ENCODE assay signal across 16 cellular contexts in genomic region chr16:51440096-51440495, GRCh38.
DNase-seq lines count a peak whose midpoint lies in the region; ATAC-seq, FAIRE-seq and TF ChIP-seq lines count a peak whose summit lies in the region.
"Had no signal": no experiment of that assay in that cellular context is flagged by ENCODE, and none has a peak within 500 bp of the region (broad histone marks: within the 10 kb centered on the region; RNA-seq: fewer than 3 reads in every experiment).

No MANE protein-coding gene starts in this region.

- H3K79me2 ChIP-seq in H1 (ENCODE audit: control insufficient read depth in 1 of 2, insufficient read depth in 2 of 2, low read length in 2 of 2) (no peaks in the 10 kb centered on the region), OCI-LY7 (ENCODE audit: insufficient read depth, low read depth, low read length) (no peaks in the 10 kb centered on the region)

- no peak for ATAC-seq in HG02642 (IDR thresholded peaks at IDR 0.05; ENCODE audit: poor library complexity, unreplicated experiment)
- no peak for ATAC-seq in GM18873 (IDR thresholded peaks at IDR 0.05; ENCODE audit: low FRiP score, unreplicated experiment)
- ATAC-seq: PC-3, right lobe of liver, SK-N-SH treated with all-trans-retinoic acid at 6 μM for 48 hours had no signal

- no peaks in the 10 kb centered on the region for H3K27me3 ChIP-seq in H1 (replicated peaks in 1 of 4; ENCODE audit: control insufficient read depth in 3 of 4, extremely low read depth in 1 of 4, insufficient read depth in 3 of 4, low read length in 3 of 4)
- H3K27me3 ChIP-seq: right lobe of liver had no signal

- no peak overlapping the region for H3K9ac ChIP-seq in H1 (replicated peaks in 1 of 4; ENCODE audit: extremely low read depth in 1 of 4, low read depth in 3 of 4, low read length in 3 of 4)

- WGBS in H1 (ENCODE audit: extremely low coverage in 1 of 2, insufficient coverage in 1 of 2, insufficient read length in 1 of 2, insufficient replicate concordance in 2 of 2, low coverage in 1 of 2, low lambda C conversion rate in 2 of 2, missing lambda C conversion rate in 1 of 2), 2 experiments, result 85% methylated on average over 7 of the region's 7 CpGs; no CpG with 5 or more reads in 1 of the 2 experiments

- H3K4me2 ChIP-seq in H1 (ENCODE audit: insufficient read depth in 1 of 2, low read depth in 2 of 2, low read length in 2 of 2) (peak overlapping the region; percentile 60 to 76; a peak in 3 of 4 replicates), OCI-LY7 (ENCODE audit: low read length) (no peak overlapping the region)

- no peak for TF ChIP-seq RAD21 in H1 (IDR thresholded peaks at IDR 0.05 in 1 of 2, conservative IDR thresholded peaks at IDR 0.05 in 1 of 2; ENCODE audit: low read depth in 2 of 2, low read length in 2 of 2)

- peaks cover 6% of the 10 kb centered on the region; the same call in 1 of the 2 replicates for H3K23me2 ChIP-seq in H1 (ENCODE audit: low read depth, low read length)

- peaks cover 3 to 19% (median 9%) of the 10 kb centered on the region in 4 experiments; a peak in 5 of 7 replicates for H3K4me1 ChIP-seq in H1 (replicated peaks in 1 of 4; ENCODE audit: control insufficient read depth in 3 of 4, insufficient read depth in 4 of 4, low read length in 3 of 4)
- H3K4me1 ChIP-seq in OCI-LY7 (ENCODE audit: insufficient read depth, low read length, poor library complexity, severe bottlenecking), result no peaks in the 10 kb centered on the region
- H3K4me1 ChIP-seq: esophagus squamous epithelium had no signal

- no peak overlapping the region for H2BK15ac ChIP-seq in H1 (ENCODE audit: low read length)

- no peak overlapping the region for H2BK20ac ChIP-seq in H1 (ENCODE audit: low read length)

- intact Hi-C loops in OCI-LY7 (cut with micrococcal nuclease; ENCODE audit: unreplicated experiment), result no loop called here

- no peak overlapping the region for H2AK5ac ChIP-seq in H1 (ENCODE audit: low read depth, low read length)

- H3K9me3 Mint-ChIP-seq in neural crest cell, result no peaks in the 10 kb centered on the region

- H3K56ac ChIP-seq in H1 (replicated peaks; ENCODE audit: insufficient read length, low read depth, low read length), result peak overlapping the region; percentile 2

- no peaks in the 10 kb centered on the region for H3K36me3 Mint-ChIP-seq in neural crest cell (ENCODE audit: low read depth)

- H4K8ac ChIP-seq in H1 (ENCODE audit: extremely low read depth, insufficient read depth, low read length), result no peak overlapping the region

- H4K91ac ChIP-seq in H1 (replicated peaks; ENCODE audit: insufficient read length, low read length), result peak overlapping the region; percentile 49

- FAIRE-seq in H1 (lab: Jason Lieb, UNC), result peak; percentile 36

- H3K27ac Mint-ChIP-seq in neural crest cell (ENCODE audit: unreplicated experiment), result peak overlapping the region; percentile 59

- TF ChIP-seq POLR2A in H1 (IDR thresholded peaks at IDR 0.05; ENCODE audit: control extremely low read depth in 1 of 2, low read depth in 2 of 2, low read length in 2 of 2), result no peak

- TF ChIP-seq CTCF in H1 (IDR thresholded peaks at IDR 0.05; ENCODE audit: control extremely low read depth in 1 of 3, insufficient read depth in 1 of 3, low read depth in 1 of 3, low read length in 3 of 3) (no peak), neural crest cell (conservative IDR thresholded peaks at IDR 0.05) (no peak), OCI-LY7 (conservative IDR thresholded peaks at IDR 0.05; ENCODE audit: low read length) (no peak)

- peak overlapping the region in 1 of 4 experiments; percentile 52; a peak in 2 of 8 replicates for H3K4me3 ChIP-seq in H1 (ENCODE audit: extremely low read depth in 1 of 4, insufficient read depth in 2 of 4, low read depth in 3 of 4, low read length in 4 of 4)
- H3K4me3 ChIP-seq in OCI-LY7 (ENCODE audit: low read depth, low read length, poor library complexity, severe bottlenecking), result no peak overlapping the region
- H3K4me3 ChIP-seq: esophagus squamous epithelium, right lobe of liver, tibial nerve had no signal

- H3K27ac ChIP-seq in H1 (ENCODE audit: low read depth, low read length) (no peak overlapping the region), OCI-LY7 (ENCODE audit: low read depth, low read length, poor library complexity, severe bottlenecking) (no peak overlapping the region)
- H3K27ac ChIP-seq: esophagus squamous epithelium, right lobe of liver, tibial nerve had no signal

- peak overlapping the region; percentile 72 for H3K4me3 Mint-ChIP-seq in neural crest cell

- POLR2A ChIA-PET in H1 (lab: Charles Lee; ENCODE audit: partially characterized antibody), result no interaction called here
- POLR2A ChIA-PET in OCI-LY7 (lab: Charles Lee), result interaction anchor here (0.7 to 1.8 kb wide), 2 partner anchors 12 to 272 kb away, joined by 4 read pairs; no protein-coding TSS in a partner anchor

- H3K9me2 ChIP-seq in OCI-LY7 (ENCODE audit: insufficient read depth, low read length), result no peaks in the 10 kb centered on the region

- no peaks in the 10 kb centered on the region for H3K36me3 ChIP-seq in H1 (ENCODE audit: control insufficient read depth in 2 of 4, insufficient read depth in 4 of 4, low read length in 3 of 4)
- no peaks in the 10 kb centered on the region for H3K36me3 ChIP-seq in OCI-LY7 (ENCODE audit: insufficient read depth, low read length)
- H3K36me3 ChIP-seq: esophagus squamous epithelium, right lobe of liver, tibial nerve had no signal

- H3K9me3 ChIP-seq in H1 (ENCODE audit: insufficient read depth in 2 of 2, low read depth in 1 of 2, low read length in 1 of 2), result no peaks in the 10 kb centered on the region
- no peaks in the 10 kb centered on the region for H3K9me3 ChIP-seq in OCI-LY7 (ENCODE audit: low read length)
- H3K9me3 ChIP-seq: esophagus squamous epithelium, right lobe of liver, tibial nerve had no signal

- BruUV-seq in OCI-LY7 (replicated peaks; lab: Mats Ljungman, UMichigan), result no TSS peak

- H4K20me1 ChIP-seq in H1 (replicated peaks in 1 of 2; ENCODE audit: control insufficient read depth in 1 of 2, insufficient read depth in 2 of 2, low read length in 2 of 2) (no peaks in the 10 kb centered on the region), OCI-LY7 (ENCODE audit: insufficient read depth, low read length) (no peaks in the 10 kb centered on the region)

- DNase-seq in DMS 273 (lab: John Stamatoyannopoulos, UW; ENCODE audit: unreplicated experiment), result peak; percentile 76
- DNase-seq in NCI-H1694 treated with DMSO at 0.1 percent for 48 hours (lab: John Stamatoyannopoulos, UW), result peak; percentile 31
- DNase-seq in H1 (ENCODE audit: low read depth in 1 of 2, low spot score in 2 of 2), result no peak
- no peak for DNase-seq in neural crest cell (ENCODE audit: low read depth, low spot score)
- DNase-seq in OCI-LY7 (ENCODE audit: low spot score), result no peak
- no peak for DNase-seq in GM19240 (ENCODE audit: insufficient read length, low spot score)
- DNase-seq: activated effector memory CD4-positive, alpha-beta T cell treated with anti-CD3 and anti-CD28 coated beads, Interleukin-2, amount 50 U/mL, for 16 hours; aorta; esophagus squamous epithelium; NCI-H446; PC-3; right lobe of liver had no signal

- H3K4ac ChIP-seq in H1 (replicated peaks; ENCODE audit: insufficient read length, low read depth, low read length), result no peak overlapping the region

- H2BK5ac ChIP-seq in H1 (ENCODE audit: low read depth, low read length), result no peak overlapping the region; the same call in 1 of the 2 replicates

- H2BK120ac ChIP-seq in H1 (replicated peaks; ENCODE audit: low read depth, low read length), result peak overlapping the region; percentile 77

- peak overlapping the region; percentile 18 for H4K5ac ChIP-seq in H1 (ENCODE audit: insufficient read length, low read depth, low read length)

- TF ChIP-seq EP300 in H1 (IDR thresholded peaks at IDR 0.05; ENCODE audit: borderline replicate concordance in 1 of 2, low read depth in 2 of 2, low read length in 2 of 2), result no peak

- H3K14ac ChIP-seq in H1 (ENCODE audit: insufficient read length), result no peak overlapping the region

- peak overlapping the region; percentile 56; the same call in 1 of the 2 replicates for H3K18ac ChIP-seq in H1 (ENCODE audit: extremely low read depth, low read length)

- H3K79me1 ChIP-seq in H1 (ENCODE audit: low read depth, low read length), result no peaks in the 10 kb centered on the region

- H2BK12ac ChIP-seq in H1 (ENCODE audit: low read depth, low read length), result peak overlapping the region; percentile 29; the same call in 1 of the 2 replicates

- H3K4me1 Mint-ChIP-seq in neural crest cell, result peaks cover 70% of the 10 kb centered on the region

- CTCF ChIA-PET in H1 (lab: Charles Lee; ENCODE audit: partially characterized antibody) (no interaction called here), OCI-LY7 (lab: Charles Lee; ENCODE audit: unreplicated experiment) (no interaction called here)

- no peaks in the 10 kb centered on the region for H3K27me3 Mint-ChIP-seq in neural crest cell (ENCODE audit: low read depth)

- no peak overlapping the region for H3K23ac ChIP-seq in H1 (ENCODE audit: insufficient read length)

- peak overlapping the region; percentile 70; the same call in 1 of the 2 replicates for H2AFZ ChIP-seq in H1 (ENCODE audit: low read length)
- no peak overlapping the region for H2AFZ ChIP-seq in OCI-LY7 (ENCODE audit: low read length)

TF ChIP-seq in H1, 55 proteins besides CTCF, POLR2A, EP300 and RAD21 (continues in another document):
- TF ChIP-seq BCL11A (IDR thresholded peaks at IDR 0.05; ENCODE audit: low read depth in 2 of 2, low read length in 2 of 2) (no peak), FOSL1 (IDR thresholded peaks at IDR 0.05; ENCODE audit: insufficient read depth, low read depth, low read length) (no peak), SRF (IDR thresholded peaks at IDR 0.05; ENCODE audit: low read depth, low read length) (no peak), YY1 (IDR thresholded peaks at IDR 0.05; ENCODE audit: low read depth, low read length) (no peak), SAP30 (IDR thresholded peaks at IDR 0.05; ENCODE audit: insufficient read depth, insufficient replicate concordance, low read length) (no peak), SIN3A (conservative IDR thresholded peaks at IDR 0.05 in 1 of 2, IDR thresholded peaks at IDR 0.05 in 1 of 2; ENCODE audit: low read depth in 1 of 2, low read length in 2 of 2) (no peak), TEAD4 (IDR thresholded peaks at IDR 0.05; ENCODE audit: low read depth, low read length) (no peak), TCF12 (IDR thresholded peaks at IDR 0.05; ENCODE audit: low read depth, low read length) (no peak), PHF8 (conservative IDR thresholded peaks at IDR 0.05; ENCODE audit: low read depth, low read length) (no peak), RNF2 (IDR thresholded peaks at IDR 0.05; ENCODE audit: borderline replicate concordance, low read depth, low read length, missing control alignments, poor library complexity, severe bottlenecking) (no peak), TAF7 (optimal IDR thresholded peaks at IDR 0.05; ENCODE audit: borderline replicate concordance, low read depth, low read length) (no peak), NANOG (IDR thresholded peaks at IDR 0.05; ENCODE audit: insufficient read depth, low read depth, low read length, poor library complexity, severe bottlenecking) (no peak), BACH1 (IDR thresholded peaks at IDR 0.05; ENCODE audit: low read length) (no peak), POLR2AphosphoS5 (IDR thresholded peaks at IDR 0.05; ENCODE audit: low read depth, low read length) (no peak), SIRT6 (IDR thresholded peaks at IDR 0.05; ENCODE audit: low read length) (no peak)

Comparison
In these comparisons a context has a peak if more than half of its experiments do, and no peak if none do; other contexts are left out.
1. DNase-seq: peak in DMS 273 (single experiment) and NCI-H1694 treated with DMSO at 0.1 percent for 48 hours (single experiment); none in H1 (0 of 2), neural crest cell (single experiment), OCI-LY7 (single experiment) and GM19240 (single experiment).